ENCODE assay signal across 8 cellular contexts in the genomic region with DNA sequence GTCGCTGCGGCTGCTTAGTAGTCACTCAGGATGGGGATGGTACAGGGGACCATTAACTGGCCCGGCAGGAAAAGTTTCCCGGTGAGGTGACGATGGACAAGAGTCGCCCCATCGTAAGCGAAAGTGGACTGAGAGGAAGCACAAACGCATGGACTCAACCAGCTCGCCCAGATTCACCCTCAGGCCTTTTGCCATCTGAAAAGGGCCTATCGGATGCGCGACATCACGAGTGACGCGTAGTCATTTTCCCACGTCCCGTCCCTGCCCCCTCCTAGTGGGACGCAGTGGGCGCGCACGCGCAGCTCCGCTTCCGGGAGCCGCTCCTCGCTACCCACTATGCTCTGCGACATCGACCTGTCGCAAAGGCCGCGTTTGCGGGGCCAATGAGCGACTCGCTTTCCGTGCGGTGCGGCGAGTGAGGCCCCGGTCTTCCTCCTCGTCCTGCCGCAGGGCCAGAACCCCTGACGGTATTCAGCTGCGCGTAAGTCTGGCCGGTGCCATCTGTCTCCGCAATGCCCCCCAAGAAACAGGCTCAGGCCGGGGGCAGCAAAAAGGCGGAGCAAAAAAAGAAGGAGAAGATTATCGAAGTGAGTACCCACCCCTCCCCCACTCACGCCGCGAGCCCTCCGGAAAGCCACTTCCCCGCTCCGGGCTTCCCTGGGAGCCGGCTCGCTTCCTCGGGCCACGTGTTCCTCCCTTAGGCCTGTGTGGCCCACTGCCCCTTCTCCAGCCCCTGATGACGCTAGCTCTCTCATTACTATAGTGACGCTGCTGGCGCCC. TPM values are rescaled to one million over a fixed set of nuclear protein-coding genes. Genes with fewer than 3 reads are reported as not detected.
DNase-seq lines count a peak whose midpoint lies in the region; ATAC-seq and TF ChIP-seq lines count a peak whose summit lies in the region.

A gene (plus strand): TSS at position 390 of the 780 bp plus-strand sequence. CDS start 123 bp downstream, at position 513.

- ATAC-seq in gastroesophageal sphincter = peak; percentile 99

- POLR2A ChIA-PET in SK-N-SH (lab: Yijun Ruan, JAX) = interaction anchor here (0.6 to 1.5 kb wide), 7 partner anchors 19 to 425 kb away, joined by 3 to 9 read pairs (median 4); a partner anchor contains a TSS

- H3K4me3 ChIP-seq in HFF-Myc (replicated peaks; ENCODE audit: low read depth, low read length) = peak within 1 kb of the TSS; percentile 70
- H3K4me3 ChIP-seq in SK-N-SH (ENCODE audit: low read depth in 2 of 2, low read length in 1 of 2) = peak within 1 kb of the TSS; percentile 94 to 99
- peak within 1 kb of the TSS; percentile 76 to 92 for H3K4me3 ChIP-seq in gastroesophageal sphincter

- peak; percentile 73 to 80 for TF ChIP-seq POLR2A in gastroesophageal sphincter (IDR thresholded peaks at IDR 0.05)

- TF ChIP-seq EP300 in SK-N-SH (IDR thresholded peaks at IDR 0.05; ENCODE audit: borderline replicate concordance in 1 of 2, low read depth in 1 of 2, low read length in 1 of 2) (peak in 1 of 2 experiments; percentile 13; a peak in 1 of 4 replicates), gastroesophageal sphincter (IDR thresholded peaks at IDR 0.05) (no peak)

- H3K9me3 ChIP-seq in SK-N-SH (no peaks in the 10 kb centered on the region), gastroesophageal sphincter (no peaks in the 10 kb centered on the region)

- no peaks in the 10 kb centered on the region for H3K9me2 ChIP-seq in SK-N-SH

- peak within 1 kb of the TSS; percentile 86 for H3K9ac ChIP-seq in SK-N-SH

- H3F3A ChIP-seq in SK-N-SH (replicated peaks; ENCODE audit: insufficient read depth) = no peaks in the 10 kb centered on the region

- H3K36me3 ChIP-seq in SK-N-SH (replicated peaks in 1 of 2; ENCODE audit: control insufficient read depth in 1 of 2, insufficient read depth in 2 of 2, low read length in 1 of 2) = peaks cover 4 to 6% of the 10 kb centered on the region in 2 experiments
- no peaks in the 10 kb centered on the region for H3K36me3 ChIP-seq in gastroesophageal sphincter

- peak within 1 kb of the TSS; percentile 83 for H2AFZ ChIP-seq in SK-N-SH (ENCODE audit: low read depth)

- WGBS in SK-N-SH (ENCODE audit: low lambda C conversion rate) = 0% methylated on average over 6 of the region's 63 CpGs
- 1 to 2% methylated on average over 10 to 16 of the region's 63 CpGs for WGBS in gastroesophageal sphincter (ENCODE audit: low coverage in 1 of 2), 2 donors

- peaks cover 66% of the 10 kb centered on the region for H3K79me2 ChIP-seq in SK-N-SH (ENCODE audit: insufficient read depth)

- H4K20me1 ChIP-seq in SK-N-SH (ENCODE audit: insufficient read depth) = peaks cover 41% of the 10 kb centered on the region

- CTCF ChIA-PET in SK-N-SH (lab: Yijun Ruan, JAX) = interaction anchor here (0.9 to 1.3 kb wide), 2 partner anchors 18 to 155 kb away, joined by 3 to 5 read pairs; no protein-coding TSS in a partner anchor

- H3K4me2 ChIP-seq in SK-N-SH = peak within 1 kb of the TSS; percentile 76

- TF ChIP-seq RAD21 in SK-N-SH (IDR thresholded peaks at IDR 0.05; ENCODE audit: low read length) = peak; percentile 6; the same call in 1 of the 2 replicates

- peak; percentile 92 for DNase-seq in GM04503 (ENCODE audit: low read depth)
- peak; percentile 94 for DNase-seq in HFF-Myc (ENCODE audit: extremely low read depth, low read depth)
- DNase-seq in NAMALWA (ENCODE audit: low spot score) = peak; percentile 98
- DNase-seq in SK-N-SH = peak; percentile 94
- peak; percentile 95 for DNase-seq in activated naive CD4-positive, alpha-beta T cell treated with anti-CD3 and anti-CD28 coated beads, Interleukin-2, amount 50 U/mL, for 16 hours
- DNase-seq in non-pigmented ciliary epithelial cell (ENCODE audit: low read depth) = peak; percentile 86
- DNase-seq in superior temporal gyrus (ENCODE audit: extremely low spot score) = peak; percentile 98

- no peak for TF ChIP-seq CTCF in HFF-Myc (IDR thresholded peaks at IDR 0.05; ENCODE audit: low read depth, low read length, missing control alignments)
- TF ChIP-seq CTCF in SK-N-SH (IDR thresholded peaks at IDR 0.05) = no peak
- TF ChIP-seq CTCF in gastroesophageal sphincter (IDR thresholded peaks at IDR 0.05) = no peak

- peaks cover 9 to 10% of the 10 kb centered on the region in 2 experiments; a peak in 3 of 4 replicates for H3K4me1 ChIP-seq in SK-N-SH (ENCODE audit: control insufficient read depth in 1 of 2, insufficient read depth in 2 of 2, low read depth in 1 of 2, low read length in 1 of 2)
- H3K4me1 ChIP-seq in gastroesophageal sphincter = peaks cover 10 to 59% (median 19%) of the 10 kb centered on the region in 3 donors

- H3K27me3 ChIP-seq in SK-N-SH (ENCODE audit: insufficient read depth) (no peaks in the 10 kb centered on the region), gastroesophageal sphincter (no peaks in the 10 kb centered on the region)

- H3K27ac ChIP-seq in SK-N-SH (ENCODE audit: low read depth in 2 of 2, low read length in 1 of 2) (peak within 1 kb of the TSS; percentile 92 to 97), gastroesophageal sphincter (peak within 1 kb of the TSS; percentile 86 to 97 (median 92))

TF ChIP-seq in SK-N-SH, 30 proteins besides CTCF, POLR2A, EP300 and RAD21 (continues in another document):
- TF ChIP-seq MEF2A (IDR thresholded peaks at IDR 0.05; ENCODE audit: borderline replicate concordance, low read depth) = no peak
- TF ChIP-seq POLR2AphosphoS5 (IDR thresholded peaks at IDR 0.05; ENCODE audit: low read depth, low read length) = peak; percentile 94
- TF ChIP-seq YY1 (IDR thresholded peaks at IDR 0.05; ENCODE audit: low read depth) = no peak
- TF ChIP-seq TEAD4 (IDR thresholded peaks at IDR 0.05; ENCODE audit: borderline replicate concordance, insufficient read depth) = no peak
- TF ChIP-seq, protein P1, sequence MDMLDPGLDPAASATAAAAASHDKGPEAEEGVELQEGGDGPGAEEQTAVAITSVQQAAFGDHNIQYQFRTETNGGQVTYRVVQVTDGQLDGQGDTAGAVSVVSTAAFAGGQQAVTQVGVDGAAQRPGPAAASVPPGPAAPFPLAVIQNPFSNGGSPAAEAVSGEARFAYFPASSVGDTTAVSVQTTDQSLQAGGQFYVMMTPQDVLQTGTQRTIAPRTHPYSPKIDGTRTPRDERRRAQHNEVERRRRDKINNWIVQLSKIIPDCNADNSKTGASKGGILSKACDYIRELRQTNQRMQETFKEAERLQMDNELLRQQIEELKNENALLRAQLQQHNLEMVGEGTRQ (IDR thresholded peaks at IDR 0.05; ENCODE audit: borderline replicate concordance, low read depth, low read length) = no peak
- TF ChIP-seq, protein P2, sequence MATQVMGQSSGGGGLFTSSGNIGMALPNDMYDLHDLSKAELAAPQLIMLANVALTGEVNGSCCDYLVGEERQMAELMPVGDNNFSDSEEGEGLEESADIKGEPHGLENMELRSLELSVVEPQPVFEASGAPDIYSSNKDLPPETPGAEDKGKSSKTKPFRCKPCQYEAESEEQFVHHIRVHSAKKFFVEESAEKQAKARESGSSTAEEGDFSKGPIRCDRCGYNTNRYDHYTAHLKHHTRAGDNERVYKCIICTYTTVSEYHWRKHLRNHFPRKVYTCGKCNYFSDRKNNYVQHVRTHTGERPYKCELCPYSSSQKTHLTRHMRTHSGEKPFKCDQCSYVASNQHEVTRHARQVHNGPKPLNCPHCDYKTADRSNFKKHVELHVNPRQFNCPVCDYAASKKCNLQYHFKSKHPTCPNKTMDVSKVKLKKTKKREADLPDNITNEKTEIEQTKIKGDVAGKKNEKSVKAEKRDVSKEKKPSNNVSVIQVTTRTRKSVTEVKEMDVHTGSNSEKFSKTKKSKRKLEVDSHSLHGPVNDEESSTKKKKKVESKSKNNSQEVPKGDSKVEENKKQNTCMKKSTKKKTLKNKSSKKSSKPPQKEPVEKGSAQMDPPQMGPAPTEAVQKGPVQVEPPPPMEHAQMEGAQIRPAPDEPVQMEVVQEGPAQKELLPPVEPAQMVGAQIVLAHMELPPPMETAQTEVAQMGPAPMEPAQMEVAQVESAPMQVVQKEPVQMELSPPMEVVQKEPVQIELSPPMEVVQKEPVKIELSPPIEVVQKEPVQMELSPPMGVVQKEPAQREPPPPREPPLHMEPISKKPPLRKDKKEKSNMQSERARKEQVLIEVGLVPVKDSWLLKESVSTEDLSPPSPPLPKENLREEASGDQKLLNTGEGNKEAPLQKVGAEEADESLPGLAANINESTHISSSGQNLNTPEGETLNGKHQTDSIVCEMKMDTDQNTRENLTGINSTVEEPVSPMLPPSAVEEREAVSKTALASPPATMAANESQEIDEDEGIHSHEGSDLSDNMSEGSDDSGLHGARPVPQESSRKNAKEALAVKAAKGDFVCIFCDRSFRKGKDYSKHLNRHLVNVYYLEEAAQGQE (IDR thresholded peaks at IDR 0.05; ENCODE audit: low read depth, low read length) = peak; percentile 6; the same call in 1 of the 2 replicates
- peak; percentile 61 for TF ChIP-seq GABPA (IDR thresholded peaks at IDR 0.05; ENCODE audit: low read depth)
- TF ChIP-seq RFX5 (IDR thresholded peaks at IDR 0.05; ENCODE audit: low read length) = peak; percentile 79
- TF ChIP-seq, protein P3, sequence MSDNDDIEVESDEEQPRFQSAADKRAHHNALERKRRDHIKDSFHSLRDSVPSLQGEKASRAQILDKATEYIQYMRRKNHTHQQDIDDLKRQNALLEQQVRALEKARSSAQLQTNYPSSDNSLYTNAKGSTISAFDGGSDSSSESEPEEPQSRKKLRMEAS (IDR thresholded peaks at IDR 0.05; ENCODE audit: low read depth) = peak; percentile 62; the same call in 1 of the 2 replicates
- TF ChIP-seq, protein P4, sequence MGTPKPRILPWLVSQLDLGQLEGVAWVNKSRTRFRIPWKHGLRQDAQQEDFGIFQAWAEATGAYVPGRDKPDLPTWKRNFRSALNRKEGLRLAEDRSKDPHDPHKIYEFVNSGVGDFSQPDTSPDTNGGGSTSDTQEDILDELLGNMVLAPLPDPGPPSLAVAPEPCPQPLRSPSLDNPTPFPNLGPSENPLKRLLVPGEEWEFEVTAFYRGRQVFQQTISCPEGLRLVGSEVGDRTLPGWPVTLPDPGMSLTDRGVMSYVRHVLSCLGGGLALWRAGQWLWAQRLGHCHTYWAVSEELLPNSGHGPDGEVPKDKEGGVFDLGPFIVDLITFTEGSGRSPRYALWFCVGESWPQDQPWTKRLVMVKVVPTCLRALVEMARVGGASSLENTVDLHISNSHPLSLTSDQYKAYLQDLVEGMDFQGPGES (IDR thresholded peaks at IDR 0.05; ENCODE audit: low read depth, low read length) = no peak
- no peak for TF ChIP-seq NFIC (IDR thresholded peaks at IDR 0.05; ENCODE audit: borderline replicate concordance)
- peak; percentile 79 for TF ChIP-seq CHD2 (IDR thresholded peaks at IDR 0.05; ENCODE audit: low read length, partially characterized antibody)
- no peak for TF ChIP-seq SMC3 (IDR thresholded peaks at IDR 0.05; ENCODE audit: low read depth, low read length)
- no peak for TF ChIP-seq FOSL2 (IDR thresholded peaks at IDR 0.05; ENCODE audit: borderline replicate concordance, low read depth)
- no peak; the same call in 1 of the 2 replicates for TF ChIP-seq TCF12 (IDR thresholded peaks at IDR 0.05)
- peak; percentile 95 for TF ChIP-seq ELF1 (IDR thresholded peaks at IDR 0.05)

RNA-seq across cellular contexts. Expression of the gene that starts here (rescaled TPM):
- polyA plus RNA-seq in SK-N-SH (2012; rRNA removed) = 26.5 and 27.7 TPM in 2 replicates
- polyA plus RNA-seq in SK-N-SH (2012; cell fraction: cytosol; rRNA removed) = 33.9 and 52.2 TPM in 2 replicates
- 17.5 and 44.8 TPM in 2 replicates for polyA plus RNA-seq in SK-N-SH (2012; cell fraction: nucleus; rRNA removed)
- total RNA-seq in gastroesophageal sphincter = 10 to 100 TPM; 46.3 to 74.6 (median 67.4) TPM

Comparison
In these comparisons a context has a peak if more than half of its experiments do, and no peak if none do; other contexts are left out.
1. Peak in every context shown above with its lines: DNase-seq, ATAC-seq, H3K4me3 ChIP-seq and H3K27ac ChIP-seq.